1 cellular context compared by ENCODE assay signal in genomic region chr17:1997587-1998425, GRCh38.
TF ChIP-seq lines count a peak whose summit lies in the region.

No MANE protein-coding gene starts in this region.

TF ChIP-seq in HepG2, 621 proteins besides CTCF, POLR2A, EP300 and RAD21 (continued from another document and continues in another):
- no peak for TF ChIP-seq SNAPC4 (CRISPR knock-in tag; IDR thresholded peaks at IDR 0.05)
- no peak for TF ChIP-seq NFE2L1 (CRISPR knock-in tag; IDR thresholded peaks at IDR 0.05; ENCODE audit: borderline replicate concordance)
- no peak for TF ChIP-seq KLF9 (CRISPR knock-in tag; IDR thresholded peaks at IDR 0.05; ENCODE audit: low read depth)
- 0 out of 2 replicates have a peak, but pooled peaks have one; percentile 19 for TF ChIP-seq GFI1 (CRISPR knock-in tag; IDR thresholded peaks at IDR 0.05; ENCODE audit: borderline replicate concordance)
- no peak for TF ChIP-seq SETDB1 (CRISPR knock-in tag; IDR thresholded peaks at IDR 0.05; ENCODE audit: borderline replicate concordance)
- TF ChIP-seq ZNF34 (CRISPR knock-in tag; IDR thresholded peaks at IDR 0.05; ENCODE audit: borderline replicate concordance), result no peak
- TF ChIP-seq FOXO4 (CRISPR knock-in tag; conservative IDR thresholded peaks at IDR 0.05), result no peak
- no peak for TF ChIP-seq ZNF160 (CRISPR knock-in tag; IDR thresholded peaks at IDR 0.05)
- TF ChIP-seq THAP7 (CRISPR knock-in tag; IDR thresholded peaks at IDR 0.05), result no peak
- no peak for TF ChIP-seq ADNP (CRISPR knock-in tag; IDR thresholded peaks at IDR 0.05)
- TF ChIP-seq ZNF33A (CRISPR knock-in tag; IDR thresholded peaks at IDR 0.05; ENCODE audit: borderline replicate concordance), result no peak
- no peak for TF ChIP-seq ZNF383 (CRISPR knock-in tag; IDR thresholded peaks at IDR 0.05; ENCODE audit: borderline replicate concordance)
- peak; percentile 84 for TF ChIP-seq ONECUT2 (CRISPR knock-in tag; IDR thresholded peaks at IDR 0.05)
- no peak for TF ChIP-seq ZNF761 (CRISPR knock-in tag; conservative IDR thresholded peaks at IDR 0.05)
- TF ChIP-seq TIGD3 (CRISPR knock-in tag; IDR thresholded peaks at IDR 0.05; ENCODE audit: borderline replicate concordance), result no peak
- no peak for TF ChIP-seq ZBTB20 (CRISPR knock-in tag; IDR thresholded peaks at IDR 0.05; ENCODE audit: borderline replicate concordance, low read depth)
- TF ChIP-seq TP53 (CRISPR knock-in tag; conservative IDR thresholded peaks at IDR 0.05), result no peak
- TF ChIP-seq BATF2 (CRISPR knock-in tag; IDR thresholded peaks at IDR 0.05), result no peak
- TF ChIP-seq KDM4B (CRISPR knock-in tag; IDR thresholded peaks at IDR 0.05), result no peak
- 0 out of 2 replicates have a peak, but pooled peaks have one; percentile 6 for TF ChIP-seq PRMT3 (CRISPR knock-in tag; IDR thresholded peaks at IDR 0.05; ENCODE audit: borderline replicate concordance, low read depth)
- no peak for TF ChIP-seq MIXL1 (CRISPR knock-in tag; IDR thresholded peaks at IDR 0.05)
- TF ChIP-seq YEATS4 (CRISPR knock-in tag; IDR thresholded peaks at IDR 0.05; ENCODE audit: borderline replicate concordance), result peak; percentile 49; the same call in 1 of the 2 replicates
- no peak for TF ChIP-seq ZFYVE20 (CRISPR knock-in tag; IDR thresholded peaks at IDR 0.05; ENCODE audit: borderline replicate concordance, low read depth)
- no peak for TF ChIP-seq CREB3 (CRISPR knock-in tag; IDR thresholded peaks at IDR 0.05)
- peak; percentile 48; the same call in 1 of the 2 replicates for TF ChIP-seq SIN3A (IDR thresholded peaks at IDR 0.05; ENCODE audit: borderline replicate concordance, low read depth, low read length)
- no peak for TF ChIP-seq FOXM1 (CRISPR knock-in tag; IDR thresholded peaks at IDR 0.05)
- peak; percentile 83; the same call in 1 of the 2 replicates for TF ChIP-seq SKIL (CRISPR knock-in tag; IDR thresholded peaks at IDR 0.05; ENCODE audit: borderline replicate concordance)
- TF ChIP-seq ZNF800 (CRISPR knock-in tag; IDR thresholded peaks at IDR 0.05), result peak; percentile 23; the same call in 1 of the 2 replicates
- TF ChIP-seq ZNF235 (CRISPR knock-in tag; IDR thresholded peaks at IDR 0.05; ENCODE audit: borderline replicate concordance), result no peak
- TF ChIP-seq ASH2L (IDR thresholded peaks at IDR 0.05; ENCODE audit: insufficient read length, low read depth, low read length), result peak; percentile 19
- TF ChIP-seq MTF1 (CRISPR knock-in tag; IDR thresholded peaks at IDR 0.05), result no peak
- no peak for TF ChIP-seq JUND (CRISPR knock-in tag; IDR thresholded peaks at IDR 0.05)
- no peak for TF ChIP-seq PAX8 (CRISPR knock-in tag; IDR thresholded peaks at IDR 0.05; ENCODE audit: borderline replicate concordance)
- TF ChIP-seq SP140L (CRISPR knock-in tag; IDR thresholded peaks at IDR 0.05; ENCODE audit: borderline replicate concordance), result no peak
- TF ChIP-seq ZNF275 (CRISPR knock-in tag; IDR thresholded peaks at IDR 0.05; ENCODE audit: borderline replicate concordance), result no peak
- no peak for TF ChIP-seq ZNF879 (CRISPR knock-in tag; IDR thresholded peaks at IDR 0.05)
- TF ChIP-seq ZNF576 (CRISPR knock-in tag; IDR thresholded peaks at IDR 0.05), result no peak
- no peak for TF ChIP-seq TCF7L2 (IDR thresholded peaks at IDR 0.05; ENCODE audit: low read depth, low read length)
- TF ChIP-seq EHMT2 (IDR thresholded peaks at IDR 0.05; ENCODE audit: borderline replicate concordance, low read depth, low read length), result no peak
- no peak for TF ChIP-seq TCF12 (IDR thresholded peaks at IDR 0.05)
- no peak for TF ChIP-seq TCF12 (CRISPR knock-in tag; IDR thresholded peaks at IDR 0.05)
- TF ChIP-seq CHCHD3 (CRISPR knock-in tag; IDR thresholded peaks at IDR 0.05), result no peak
- TF ChIP-seq UBTF (CRISPR knock-in tag; IDR thresholded peaks at IDR 0.05), result peak; percentile 77
- TF ChIP-seq ZNF546 (CRISPR knock-in tag; conservative IDR thresholded peaks at IDR 0.05), result no peak
- no peak; the same call in 1 of the 2 replicates for TF ChIP-seq KAT2B (IDR thresholded peaks at IDR 0.05; ENCODE audit: borderline replicate concordance, low read depth, low read length)
- no peak for TF ChIP-seq SRSF9 (IDR thresholded peaks at IDR 0.05; ENCODE audit: borderline replicate concordance, insufficient read depth, low read depth, low read length, poor library complexity, severe bottlenecking)
